In genomic region chr17:36507266-36507665, GRCh38 we compare ENCODE assay signal across 19 cellular contexts.
"Had no signal": no experiment of that assay in that cellular context is flagged by ENCODE, and none has a peak within 500 bp of the region (broad histone marks: within the 10 kb centered on the region; RNA-seq: fewer than 3 reads in every experiment).

No MANE protein-coding gene starts in this region.

- DNase-seq: KBM-7, MV-4-11, NCI-H1048, NCI-H1105, NCI-H1417, NCI-H1436 treated with DMSO at 0.1 percent for 48 hours, NCI-H1694, NCI-H187 treated with DMSO at 0.1 percent for 48 hours, NCI-H2029 treated with DMSO at 0.1 percent for 48 hours, NCI-H2171 treated with DMSO at 0.1 percent for 48 hours, NCI-H2227 treated with DMSO at 0.1 percent for 48 hours, NCI-H524, NCI-H69, NCI-H774, PC-3, SHP77, SK-N-SH had no signal

- H3K9ac ChIP-seq: SK-N-SH had no signal

- H3K27ac ChIP-seq: HL-60 had no signal

- ATAC-seq: Panc1, PC-3 had no signal

- H3K9me3 ChIP-seq: SK-N-SH had no signal
